Comparison of ENCODE assay signal across 10 cellular contexts in genomic region chr1:172254521-172255222, GRCh38.
DNase-seq lines count a peak whose midpoint lies in the region; ATAC-seq lines count a peak whose summit lies in the region.
"Had no signal": no experiment of that assay in that cellular context is flagged by ENCODE, and none has a peak within 500 bp of the region (broad histone marks: within the 10 kb centered on the region; RNA-seq: fewer than 3 reads in every experiment).

No MANE protein-coding gene starts in this region.

- POLR2A ChIA-PET in naive thymus-derived CD4-positive, alpha-beta T cell (lab: Charles Lee): no interaction called here

- H3K27me3 Mint-ChIP-seq in activated naive CD8-positive, alpha-beta T cell treated with anti-CD3 and anti-CD28 coated beads for 36 hours: no peaks in the 10 kb centered on the region
- H3K27me3 Mint-ChIP-seq in memory B cell: no peaks in the 10 kb centered on the region
- no peaks in the 10 kb centered on the region for H3K27me3 Mint-ChIP-seq in naive thymus-derived CD4-positive, alpha-beta T cell

- H3K4me3 ChIP-seq in BLaER1 treated with 17β-estradiol and CSF1 and Interleukin-3, amounts not matched to agents 10 nM and 100 nM: no peak overlapping the region
- H3K4me3 ChIP-seq in naive thymus-derived CD4-positive, alpha-beta T cell (ENCODE audit: low read length): no peak overlapping the region
- H3K4me3 ChIP-seq: upper lobe of right lung had no signal

- H3K4me1 ChIP-seq in BLaER1 treated with 17β-estradiol and CSF1 and Interleukin-3, amounts not matched to agents 10 nM and 100 nM: peaks cover 6 to 18% (median 15%) of the 10 kb centered on the region in 10 experiments
- no peaks in the 10 kb centered on the region for H3K4me1 ChIP-seq in naive thymus-derived CD4-positive, alpha-beta T cell (ENCODE audit: control insufficient read depth in 2 of 2, insufficient read depth in 2 of 2, low read length in 2 of 2)
- H3K4me1 ChIP-seq: upper lobe of right lung had no signal

- DNase-seq in LHCN-M2 (ENCODE audit: low read depth) (peak; percentile 85), memory B cell (ENCODE audit: low spot score in 2 of 2) (no peak), inferior parietal cortex (ENCODE audit: extremely low spot score) (no peak)
- no peak for DNase-seq in activated naive CD8-positive, alpha-beta T cell treated with anti-CD3 and anti-CD28 coated beads for 36 hours
- no peak for DNase-seq in naive thymus-derived CD4-positive, alpha-beta T cell
- DNase-seq: upper lobe of right lung had no signal

- peaks cover 11% of the 10 kb centered on the region for H3K36me3 Mint-ChIP-seq in activated naive CD8-positive, alpha-beta T cell treated with anti-CD3 and anti-CD28 coated beads for 36 hours
- H3K36me3 Mint-ChIP-seq in memory B cell: peaks cover 5% of the 10 kb centered on the region
- peaks cover 0 to 28% (median 2%) of the 10 kb centered on the region in 5 donors for H3K36me3 Mint-ChIP-seq in naive thymus-derived CD4-positive, alpha-beta T cell

- H3K4me1 Mint-ChIP-seq in activated naive CD8-positive, alpha-beta T cell treated with anti-CD3 and anti-CD28 coated beads for 36 hours: peaks cover 24% of the 10 kb centered on the region
- peaks cover 9% of the 10 kb centered on the region for H3K4me1 Mint-ChIP-seq in memory B cell
- H3K4me1 Mint-ChIP-seq in naive thymus-derived CD4-positive, alpha-beta T cell: peaks cover 2 to 22% (median 18%) of the 10 kb centered on the region in 7 donors

- ATAC-seq in memory B cell (ENCODE audit: low read depth): no peak
- ATAC-seq in HG03354 (IDR thresholded peaks at IDR 0.05; ENCODE audit: poor library complexity, severe bottlenecking, unreplicated experiment): no peak
- no peak for ATAC-seq in naive thymus-derived CD4-positive, alpha-beta T cell
- no peak for ATAC-seq in HG03457 (IDR thresholded peaks at IDR 0.05; ENCODE audit: unreplicated experiment)
- ATAC-seq: sciatic nerve, upper lobe of right lung had no signal

- no peak overlapping the region for H3K4me3 Mint-ChIP-seq in activated naive CD8-positive, alpha-beta T cell treated with anti-CD3 and anti-CD28 coated beads for 36 hours
- H3K4me3 Mint-ChIP-seq in memory B cell: no peak overlapping the region
- H3K4me3 Mint-ChIP-seq in naive thymus-derived CD4-positive, alpha-beta T cell: peak overlapping the region in 1 of 10 donors; percentile 30

- H3K27ac ChIP-seq in BLaER1 treated with 17β-estradiol and CSF1 and Interleukin-3, amounts not matched to agents 10 nM and 100 nM: no peak overlapping the region
- no peak overlapping the region for H3K27ac ChIP-seq in naive thymus-derived CD4-positive, alpha-beta T cell (ENCODE audit: low read depth, low read length)
- H3K27ac ChIP-seq: upper lobe of right lung had no signal

- intact Hi-C loops in naive thymus-derived CD4-positive, alpha-beta T cell (cut with micrococcal nuclease): loop anchor here in 1 of 2 donors (2.0 to 5.0 kb wide), 2 partner anchors 14 to 107 kb away; no protein-coding TSS in a partner anchor

- peak overlapping the region; percentile 41 for H3K27ac Mint-ChIP-seq in activated naive CD8-positive, alpha-beta T cell treated with anti-CD3 and anti-CD28 coated beads for 36 hours
- peak overlapping the region; percentile 4 for H3K27ac Mint-ChIP-seq in memory B cell
- H3K27ac Mint-ChIP-seq in naive thymus-derived CD4-positive, alpha-beta T cell: peak overlapping the region in 4 of 9 donors; percentile 13 to 73 (median 24)

- no peaks in the 10 kb centered on the region for H3K27me3 ChIP-seq in BLaER1 treated with 17β-estradiol and CSF1 and Interleukin-3, amounts not matched to agents 10 nM and 100 nM
- H3K27me3 ChIP-seq in naive thymus-derived CD4-positive, alpha-beta T cell (ENCODE audit: control insufficient read depth in 2 of 2, insufficient read depth in 2 of 2, low read length in 2 of 2): no peaks in the 10 kb centered on the region
- H3K27me3 ChIP-seq: upper lobe of right lung had no signal

- peaks cover 16% of the 10 kb centered on the region for H3K9me3 Mint-ChIP-seq in activated naive CD8-positive, alpha-beta T cell treated with anti-CD3 and anti-CD28 coated beads for 36 hours
- H3K9me3 Mint-ChIP-seq in memory B cell: peaks cover 7% of the 10 kb centered on the region
- peaks cover 0 to 20% (median 6%) of the 10 kb centered on the region in 11 donors for H3K9me3 Mint-ChIP-seq in naive thymus-derived CD4-positive, alpha-beta T cell

- H3K4me2 ChIP-seq in BLaER1 treated with 17β-estradiol and CSF1 and Interleukin-3, amounts not matched to agents 10 nM and 100 nM: peak overlapping the region; percentile 22 to 68 (median 47)

- H4K20me1 ChIP-seq in BLaER1 treated with 17β-estradiol and CSF1 and Interleukin-3, amounts not matched to agents 10 nM and 100 nM: no peaks in the 10 kb centered on the region

- H3K9me3 ChIP-seq in BLaER1 treated with 17β-estradiol and CSF1 and Interleukin-3, amounts not matched to agents 10 nM and 100 nM (replicated peaks in 1 of 11): peaks cover 0 to 5% (median under 1%) of the 10 kb centered on the region in 11 experiments; a peak in 14 of 22 replicates
- H3K9me3 ChIP-seq in naive thymus-derived CD4-positive, alpha-beta T cell (ENCODE audit: control insufficient read depth in 2 of 3, low read length in 3 of 3): no peaks in the 10 kb centered on the region
- H3K9me3 ChIP-seq: upper lobe of right lung had no signal

- no peaks in the 10 kb centered on the region for H3K36me3 ChIP-seq in BLaER1 treated with 17β-estradiol and CSF1 and Interleukin-3, amounts not matched to agents 10 nM and 100 nM
- H3K36me3 ChIP-seq in naive thymus-derived CD4-positive, alpha-beta T cell (ENCODE audit: control insufficient read depth in 2 of 3, insufficient read depth in 3 of 3, low read length in 3 of 3): no peaks in the 10 kb centered on the region
- H3K36me3 ChIP-seq: upper lobe of right lung had no signal

- no peak overlapping the region for H3K9ac ChIP-seq in BLaER1 treated with 17β-estradiol and CSF1 and Interleukin-3, amounts not matched to agents 10 nM and 100 nM

- CTCF ChIA-PET in naive thymus-derived CD4-positive, alpha-beta T cell (lab: Charles Lee): no interaction called here
